Comparison of ENCODE assay signal across 8 cellular contexts in genomic region chr1:39691383-39692151, GRCh38. TPM values are rescaled to one million over a fixed set of nuclear protein-coding genes. Genes with fewer than 3 reads are reported as not detected.
DNase-seq lines count a peak whose midpoint lies in the region; ATAC-seq lines count a peak whose summit lies in the region.

TSS of gene HPCAL4 (minus strand) at chr1:39691433. CDS start at chr1:39684603, 6,830 bp downstream.

- DNase-seq in EL (peak; percentile 82), NCI-H1417 (lab: John Stamatoyannopoulos, UW) (peak; percentile 86 to 93 (median 93)), T-helper 2 cell (peak; percentile 74 to 89 (median 84)), anterior cingulate cortex (lab: John Stamatoyannopoulos, UW) (peak; percentile 38 to 95 (median 83)), right cardiac atrium (peak; percentile 92 to 97 (median 95)), putamen (ENCODE audit: low spot score) (peak; percentile 82), ureter (ENCODE audit: low spot score) (peak; percentile 91)

- H3K9me3 ChIP-seq in right cardiac atrium (ENCODE audit: control insufficient read depth, low read length): no peaks in the 10 kb centered on the region

- no peak within 1 kb of the TSS for H3K27ac ChIP-seq in right cardiac atrium (ENCODE audit: low read length)

- 2% methylated on average over 47 of the region's 47 CpGs for WGBS in right cardiac atrium

- ATAC-seq in HG02571 (IDR thresholded peaks at IDR 0.05; ENCODE audit: unreplicated experiment) (peak; percentile 94), right cardiac atrium (peak; percentile 96 to 97)

- peak within 1 kb of the TSS; percentile 21 for H3K4me3 ChIP-seq in right cardiac atrium (ENCODE audit: low read length)

- intact Hi-C loops in right cardiac atrium (cut with DNase I): no loop called here

- H3K27me3 ChIP-seq in right cardiac atrium (ENCODE audit: control insufficient read depth, insufficient read depth): no peaks in the 10 kb centered on the region

- H3K4me1 ChIP-seq in right cardiac atrium (ENCODE audit: control insufficient read depth, insufficient read depth, low read length): peaks cover 2% of the 10 kb centered on the region

RNA-seq across cellular contexts. Expression of gene HPCAL4, which starts in this region (rescaled TPM):
- total RNA-seq in right cardiac atrium (1 to 10 TPM in 3 of 4 donors, under 1 TPM in 1; 0.89 to 5.2 (median 4.1) TPM), ureter (not detected)
- polyA plus RNA-seq in right cardiac atrium: 2.8 TPM

Comparison
In these comparisons a context has a peak if more than half of its experiments do, and no peak if none do; other contexts are left out.
1. Peak in DNase-seq in ureter; RNA of the gene not detected or under 1 TPM.